Comparison of ENCODE assay signal across 10 cellular contexts in genomic region chr1:154809436-154810413, GRCh38.
DNase-seq lines count a peak whose midpoint lies in the region; ATAC-seq and TF ChIP-seq lines count a peak whose summit lies in the region.
"Had no signal": no experiment of that assay in that cellular context is flagged by ENCODE, and none has a peak within 500 bp of the region (broad histone marks: within the 10 kb centered on the region; RNA-seq: fewer than 3 reads in every experiment).

No MANE protein-coding gene starts in this region.

- no peak overlapping the region for H3K27ac Mint-ChIP-seq in natural killer cell

- H3K27me3 ChIP-seq in psoas muscle (ENCODE audit: insufficient read depth in 3 of 3, low read length in 2 of 3), result no peaks in the 10 kb centered on the region
- H3K27me3 ChIP-seq in colonic mucosa, result no peaks in the 10 kb centered on the region

- H3K9me3 ChIP-seq in psoas muscle (no peaks in the 10 kb centered on the region), colonic mucosa (no peaks in the 10 kb centered on the region)

- no peak overlapping the region for H3K4me3 ChIP-seq in choroid plexus epithelial cell (ENCODE audit: low read depth, low read length)
- peak overlapping the region; percentile 51 for H3K4me3 ChIP-seq in psoas muscle
- no peak overlapping the region for H3K4me3 ChIP-seq in colonic mucosa
- H3K4me3 ChIP-seq: lung had no signal

- ATAC-seq in psoas muscle (peak; percentile 40 to 71 (median 61)), natural killer cell (no peak)

- H3K4me1 Mint-ChIP-seq in natural killer cell, result peaks cover 0 to 6% of the 10 kb centered on the region in 2 donors

- no peak overlapping the region for H3K9ac ChIP-seq in colonic mucosa (ENCODE audit: low read depth in 2 of 2, low read length in 2 of 2)

- DNase-seq in DMS153 (lab: John Stamatoyannopoulos, UW), result peak; percentile 41
- DNase-seq in DMS153 treated with DMSO at 0.1 percent for 48 hours (lab: John Stamatoyannopoulos, UW; ENCODE audit: unreplicated experiment), result no peak
- DNase-seq in MV-4-11 (lab: John Stamatoyannopoulos, UW), result peak; percentile 4
- peak; percentile 38 for DNase-seq in choroid plexus epithelial cell (ENCODE audit: low read depth)
- peak; percentile 41 to 67 for DNase-seq in psoas muscle
- DNase-seq in SK-N-DZ (ENCODE audit: low spot score), result no peak
- no peak for DNase-seq in colonic mucosa
- DNase-seq in natural killer cell, result no peak

- 43 to 64% (median 48%) methylated on average over 7 of the region's 7 CpGs for WGBS in psoas muscle, 3 donors

- H3K27ac ChIP-seq in psoas muscle (peak overlapping the region; percentile 91), colonic mucosa (no peak overlapping the region)
- H3K27ac ChIP-seq: 22Rv1 had no signal

- H3K9me3 Mint-ChIP-seq in natural killer cell, result no peaks in the 10 kb centered on the region

- peaks cover 35 to 48% of the 10 kb centered on the region in 2 donors for H3K27me3 Mint-ChIP-seq in natural killer cell (ENCODE audit: low read depth in 2 of 2)

- TF ChIP-seq CTCF in choroid plexus epithelial cell (conservative IDR thresholded peaks at IDR 0.05; ENCODE audit: low read depth, low read length) (no peak), psoas muscle (IDR thresholded peaks at IDR 0.05) (no peak), colonic mucosa (IDR thresholded peaks at IDR 0.05) (no peak), natural killer cell (IDR thresholded peaks at IDR 0.05) (no peak)

- H3K4me1 ChIP-seq in psoas muscle (peaks cover 75% of the 10 kb centered on the region), colonic mucosa (no peaks in the 10 kb centered on the region)

- intact Hi-C loops in psoas muscle (cut with DNase I) (loop anchor here (2.0 to 5.0 kb wide), 2 partner anchors 51 to 58 kb away; no protein-coding TSS in a partner anchor), colonic mucosa (cut with DNase I) (no loop called here), natural killer cell (cut with micrococcal nuclease) (no loop called here)

- H3K4me3 Mint-ChIP-seq in natural killer cell, result no peak overlapping the region

- H3K36me3 ChIP-seq in psoas muscle (ENCODE audit: insufficient read depth in 1 of 2, low read depth in 1 of 2) (no peaks in the 10 kb centered on the region), colonic mucosa (no peaks in the 10 kb centered on the region)

- H3K36me3 Mint-ChIP-seq in natural killer cell, result no peaks in the 10 kb centered on the region

Comparison
In these comparisons a context has a peak if more than half of its experiments do, and no peak if none do; other contexts are left out.
1. DNase-seq: peak in DMS153 (single experiment), MV-4-11 (single experiment), choroid plexus epithelial cell (single experiment) and psoas muscle (2 of 2); none in DMS153 treated with DMSO at 0.1 percent for 48 hours (single experiment), SK-N-DZ (single experiment), colonic mucosa (single experiment) and natural killer cell (single experiment).
2. ATAC-seq: peak in psoas muscle (4 of 4); none in natural killer cell (0 of 3).
3. intact Hi-C loops: an anchor here in psoas muscle (2.0 to 5.0 kb wide); none called in colonic mucosa and natural killer cell.